19 cellular contexts compared by ENCODE assay signal in the genomic region with DNA sequence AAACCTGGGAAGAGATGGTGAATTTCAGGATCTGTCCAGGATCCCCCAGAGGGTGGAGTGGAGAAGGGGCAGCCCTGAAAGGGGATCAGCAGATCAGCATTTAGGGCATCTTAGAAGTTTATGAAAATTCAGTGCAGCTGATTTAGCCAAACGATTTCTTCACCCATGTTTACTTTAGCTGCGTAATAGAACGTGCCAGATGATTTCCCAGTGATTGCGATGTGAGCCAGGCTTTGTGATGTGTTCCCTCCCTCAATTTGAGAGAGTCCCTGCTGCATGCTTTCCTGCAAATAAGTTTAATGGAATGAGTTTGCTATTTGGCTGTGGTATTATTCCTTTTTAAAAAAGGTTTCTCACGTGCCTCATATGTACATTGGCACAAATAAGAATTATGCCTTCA.
DNase-seq lines count a peak whose midpoint lies in the region; ATAC-seq and TF ChIP-seq lines count a peak whose summit lies in the region.
"Had no signal": no experiment of that assay in that cellular context is flagged by ENCODE, and none has a peak within 500 bp of the region (broad histone marks: within the 10 kb centered on the region; RNA-seq: fewer than 3 reads in every experiment).

No MANE protein-coding gene starts in this region.

- no peak overlapping the region for H3K4me3 ChIP-seq in fibroblast of pulmonary artery (replicated peaks; ENCODE audit: low read depth, low read length)
- H3K4me3 ChIP-seq in prostate gland, result no peak overlapping the region
- H3K4me3 ChIP-seq: mucosa of descending colon, tibial nerve had no signal

- TF ChIP-seq CTCF in fibroblast of pulmonary artery (IDR thresholded peaks at IDR 0.05; ENCODE audit: low read length, missing control alignments), result no peak
- TF ChIP-seq CTCF in prostate gland (IDR thresholded peaks at IDR 0.05), result no peak

- no peaks in the 10 kb centered on the region for H3K36me3 ChIP-seq in prostate gland
- H3K36me3 ChIP-seq: tibial nerve had no signal

- 10% methylated on average over 5 of the region's 5 CpGs for WGBS in prostate gland

- H3K27me3 ChIP-seq in prostate gland (replicated peaks; ENCODE audit: insufficient read depth), result no peaks in the 10 kb centered on the region
- H3K27me3 ChIP-seq: tibial nerve had no signal

- ATAC-seq in HG02938 (IDR thresholded peaks at IDR 0.05; ENCODE audit: unreplicated experiment) (no peak), HG03439 (IDR thresholded peaks at IDR 0.05; ENCODE audit: unreplicated experiment) (no peak)
- ATAC-seq: mucosa of descending colon had no signal

- intact Hi-C loops in prostate gland (cut with DNase I), result loop anchor here (5.0 kb wide), 2 partner anchors 51 to 146 kb away; a partner anchor contains a TSS

- no peak overlapping the region for H3K27ac ChIP-seq in prostate gland
- H3K27ac ChIP-seq: C4-2B had no signal

- no peaks in the 10 kb centered on the region for H3K9me3 ChIP-seq in prostate gland
- H3K9me3 ChIP-seq: mucosa of descending colon, tibial nerve had no signal

- peaks cover 5% of the 10 kb centered on the region for H3K4me1 ChIP-seq in prostate gland (replicated peaks)

- DNase-seq in NCI-H1105 treated with DMSO at 0.1 percent for 48 hours (lab: John Stamatoyannopoulos, UW), result peak; percentile 41
- DNase-seq in NCI-H1105 (lab: John Stamatoyannopoulos, UW), result no peak
- peak; percentile 70 for DNase-seq in NCI-H748 (lab: John Stamatoyannopoulos, UW; ENCODE audit: unreplicated experiment)
- DNase-seq in fibroblast of pulmonary artery (ENCODE audit: low read depth), result peak; percentile 2
- peak; percentile 43 for DNase-seq in prostate gland (ENCODE audit: low spot score)
- DNase-seq in NK-92 (lab: John Stamatoyannopoulos, UW; ENCODE audit: unreplicated experiment), result no peak
- DNase-seq: 8988T; activated CD4-positive, alpha-beta T cell treated with anti-CD3 and anti-CD28 coated beads for 48 hours; activated naive CD4-positive, alpha-beta T cell; cortex of kidney; HCEC 1CT; hippocampal formation; mucosa of descending colon; NCI-H2081 treated with DMSO at 0.1 percent for 48 hours; OCI-M1 had no signal

- no peak for TF ChIP-seq POLR2A in prostate gland (IDR thresholded peaks at IDR 0.05)

Comparison
In these comparisons a context has a peak if more than half of its experiments do, and no peak if none do; other contexts are left out.
1. DNase-seq: peak in NCI-H1105 treated with DMSO at 0.1 percent for 48 hours (single experiment), NCI-H748 (single experiment), fibroblast of pulmonary artery (single experiment) and prostate gland (single experiment); none in NCI-H1105 (single experiment) and NK-92 (single experiment).